Comparison of ENCODE assay signal across 12 cellular contexts in the genomic region with DNA sequence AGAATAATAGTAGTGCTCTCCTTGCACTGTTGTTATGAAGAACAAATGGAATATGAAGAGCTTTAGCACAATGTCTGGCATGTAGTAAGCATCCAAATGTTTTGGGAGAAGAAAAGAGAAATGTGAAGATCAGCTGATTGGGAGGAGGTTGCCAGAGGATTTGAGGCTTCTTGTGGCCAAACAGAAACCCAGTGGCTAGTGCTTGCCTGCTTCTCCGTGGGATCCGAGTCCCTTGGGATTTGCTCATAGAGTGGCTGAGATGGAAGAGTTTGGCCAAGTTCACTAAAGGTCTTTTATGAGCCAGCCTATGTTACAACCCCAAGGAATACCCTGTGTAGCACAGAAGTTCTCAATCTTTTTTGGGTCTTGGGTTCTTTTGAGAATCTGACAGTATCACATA.
DNase-seq lines count a peak whose midpoint lies in the region; ATAC-seq and TF ChIP-seq lines count a peak whose summit lies in the region.
"Had no signal": no experiment of that assay in that cellular context is flagged by ENCODE, and none has a peak within 500 bp of the region (broad histone marks: within the 10 kb centered on the region; RNA-seq: fewer than 3 reads in every experiment).

No MANE protein-coding gene starts in this region.

- TF ChIP-seq POLR2A in heart left ventricle (IDR thresholded peaks at IDR 0.05), result no peak
- TF ChIP-seq POLR2A in upper lobe of left lung (IDR thresholded peaks at IDR 0.05), result no peak

- TF ChIP-seq EP300 in upper lobe of left lung (IDR thresholded peaks at IDR 0.05), result no peak

- H3K9me3 ChIP-seq in heart left ventricle, result no peaks in the 10 kb centered on the region
- no peaks in the 10 kb centered on the region for H3K9me3 ChIP-seq in psoas muscle
- H3K9me3 ChIP-seq in upper lobe of left lung, result no peaks in the 10 kb centered on the region

- ATAC-seq in heart left ventricle (no peak), psoas muscle (no peak), upper lobe of left lung (ENCODE audit: low FRiP score in 2 of 2) (no peak), HG03469 (IDR thresholded peaks at IDR 0.05; ENCODE audit: unreplicated experiment) (no peak)
- ATAC-seq in stimulated activated memory B cell treated with anti-CD40 and anti-IgM and Interleukin-4, amounts not matched to agents 10 μg/mL and 1 μg/mL and 100 μg/mL, for 72 hours, result no peak
- ATAC-seq: esophagus mucosa had no signal

- H3K27me3 ChIP-seq in heart left ventricle (no peaks in the 10 kb centered on the region), psoas muscle (ENCODE audit: insufficient read depth in 3 of 3, low read length in 2 of 3) (no peaks in the 10 kb centered on the region), upper lobe of left lung (no peaks in the 10 kb centered on the region)

- no peaks in the 10 kb centered on the region for H3K36me3 Mint-ChIP-seq in chondrocyte (ENCODE audit: low read depth)
- H3K36me3 Mint-ChIP-seq in stimulated activated memory B cell treated with anti-CD40 and anti-IgM and Interleukin-4, amounts not matched to agents 10 μg/mL and 1 μg/mL and 100 μg/mL, for 72 hours, result peaks cover 13% of the 10 kb centered on the region

- no peaks in the 10 kb centered on the region for H3K27me3 Mint-ChIP-seq in chondrocyte (ENCODE audit: low read depth)
- H3K27me3 Mint-ChIP-seq in stimulated activated memory B cell treated with anti-CD40 and anti-IgM and Interleukin-4, amounts not matched to agents 10 μg/mL and 1 μg/mL and 100 μg/mL, for 72 hours, result no peaks in the 10 kb centered on the region

- intact Hi-C loops in heart left ventricle (cut with DNase I) (loop anchor here in 1 of 10 donors (1.0 kb wide), 1 partner anchor 39 kb away; no protein-coding TSS in a partner anchor), psoas muscle (cut with DNase I) (no loop called here)

- DNase-seq in chondrocyte (ENCODE audit: low spot score), result no peak
- DNase-seq in heart left ventricle, result no peak
- DNase-seq in psoas muscle, result no peak
- no peak for DNase-seq in upper lobe of left lung
- DNase-seq in 8988T, result no peak
- DNase-seq: activated CD4-positive, alpha-beta T cell treated with anti-CD3 and anti-CD28 coated beads, Interleukin-2, amount 50 U/mL, for 1 hour; activated naive CD4-positive, alpha-beta T cell treated with Interleukin-2 at 50 U/mL for 16 hours; COR-L47; NCI-H1436 had no signal

- no peak overlapping the region for H3K4me3 Mint-ChIP-seq in chondrocyte (ENCODE audit: unreplicated experiment)
- no peak overlapping the region for H3K4me3 Mint-ChIP-seq in stimulated activated memory B cell treated with anti-CD40 and anti-IgM and Interleukin-4, amounts not matched to agents 10 μg/mL and 1 μg/mL and 100 μg/mL, for 72 hours

- H3K36me3 ChIP-seq in heart left ventricle (no peaks in the 10 kb centered on the region), psoas muscle (ENCODE audit: insufficient read depth in 1 of 2, low read depth in 1 of 2) (no peaks in the 10 kb centered on the region), upper lobe of left lung (no peaks in the 10 kb centered on the region)

- H3K4me1 ChIP-seq in heart left ventricle (peaks cover 0 to 42% (median 30%) of the 10 kb centered on the region in 12 donors), psoas muscle (peaks cover 19% of the 10 kb centered on the region), upper lobe of left lung (peaks cover 0 to 4% (median 2%) of the 10 kb centered on the region in 4 donors)

- no peak overlapping the region for H3K4me3 ChIP-seq in heart left ventricle
- no peak overlapping the region for H3K4me3 ChIP-seq in psoas muscle
- H3K4me3 ChIP-seq in upper lobe of left lung, result no peak overlapping the region

- H3K27ac ChIP-seq in heart left ventricle (peak overlapping the region in 11 of 12 donors; percentile 37 to 79 (median 58)), psoas muscle (peak overlapping the region; percentile 46), upper lobe of left lung (peak overlapping the region in 3 of 4 donors; percentile 35 to 56 (median 50))

- H3K4me1 Mint-ChIP-seq in chondrocyte (ENCODE audit: low read depth), result peaks cover 26% of the 10 kb centered on the region
- no peaks in the 10 kb centered on the region for H3K4me1 Mint-ChIP-seq in stimulated activated memory B cell treated with anti-CD40 and anti-IgM and Interleukin-4, amounts not matched to agents 10 μg/mL and 1 μg/mL and 100 μg/mL, for 72 hours

- no peaks in the 10 kb centered on the region for H3K9me3 Mint-ChIP-seq in chondrocyte (ENCODE audit: low read depth)
- H3K9me3 Mint-ChIP-seq in stimulated activated memory B cell treated with anti-CD40 and anti-IgM and Interleukin-4, amounts not matched to agents 10 μg/mL and 1 μg/mL and 100 μg/mL, for 72 hours, result no peaks in the 10 kb centered on the region

- 66 to 84% (median 70%) methylated on average over 2 of the region's 2 CpGs for WGBS in heart left ventricle, 4 donors
- WGBS in psoas muscle, 3 donors, result 62 to 74% (median 71%) methylated on average over 2 of the region's 2 CpGs
- WGBS in upper lobe of left lung, 2 donors, result 87 to 94% methylated on average over 2 of the region's 2 CpGs

- peak overlapping the region; percentile 76 for H3K27ac Mint-ChIP-seq in chondrocyte (ENCODE audit: unreplicated experiment)
- no peak overlapping the region for H3K27ac Mint-ChIP-seq in stimulated activated memory B cell treated with anti-CD40 and anti-IgM and Interleukin-4, amounts not matched to agents 10 μg/mL and 1 μg/mL and 100 μg/mL, for 72 hours

- TF ChIP-seq CTCF in chondrocyte (IDR thresholded peaks at IDR 0.05) (no peak), heart left ventricle (IDR thresholded peaks at IDR 0.05) (no peak), psoas muscle (IDR thresholded peaks at IDR 0.05) (no peak), upper lobe of left lung (IDR thresholded peaks at IDR 0.05) (no peak)
